Comparison of ENCODE assay signal across 11 cellular contexts in the genomic region with DNA sequence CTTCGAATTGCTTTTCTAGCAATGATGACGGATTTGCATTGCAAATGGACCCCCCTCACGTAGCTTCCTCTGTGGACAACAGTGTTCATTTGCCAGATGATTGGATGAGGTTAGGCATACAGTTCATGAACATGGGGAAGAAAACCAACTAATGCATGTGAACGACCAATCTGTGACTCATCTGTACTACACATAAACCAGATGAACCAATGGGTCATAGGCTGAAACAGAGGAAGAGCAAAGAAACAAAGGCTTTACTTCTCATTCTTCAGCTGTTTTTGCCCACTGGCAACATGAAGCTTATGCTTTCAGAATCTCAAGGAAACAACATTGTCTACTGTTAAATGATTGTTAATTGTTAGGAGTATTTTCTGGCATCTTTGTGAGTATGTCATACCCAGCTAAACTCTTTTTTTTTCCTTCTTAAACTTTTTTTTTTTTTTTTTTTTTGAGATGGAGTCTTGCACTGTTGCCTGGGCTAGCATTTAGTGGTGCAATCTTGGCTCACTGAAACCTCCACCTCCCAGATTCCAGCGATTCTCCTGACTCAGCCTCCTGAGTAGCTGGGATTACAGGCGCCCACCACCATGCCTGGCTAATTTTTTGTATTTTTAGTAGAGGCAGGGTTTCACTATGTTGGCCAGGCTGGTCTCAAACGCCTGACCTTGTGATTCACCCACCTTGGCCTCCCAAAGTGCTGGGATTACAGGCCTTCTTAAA. TPM values are rescaled to one million over a fixed set of nuclear protein-coding genes. Genes with fewer than 3 reads are reported as not detected.
DNase-seq lines count a peak whose midpoint lies in the region; ATAC-seq and TF ChIP-seq lines count a peak whose summit lies in the region.
"Had no signal": no experiment of that assay in that cellular context is flagged by ENCODE, and none has a peak within 500 bp of the region (broad histone marks: within the 10 kb centered on the region; RNA-seq: fewer than 3 reads in every experiment).

No MANE protein-coding gene starts in this region.

- no peak overlapping the region for H3K27ac Mint-ChIP-seq in natural killer cell treated with Interleukin-12 subunit alpha and Interleukin-12 subunit beta and Interleukin-15 and Interleukin-18, amount 100 ng/mL, for 72 hours
- H3K27ac Mint-ChIP-seq: activated naive CD8-positive, alpha-beta T cell treated with anti-CD3 and anti-CD28 coated beads, Interleukin-2, amount 10 ng/mL, durations not matched to agents 7 days and 5 days; stimulated activated effector memory CD8-positive, alpha-beta T cell treated with anti-CD3 and anti-CD28 coated beads, Interleukin-12 subunit alpha, Interleukin-12 subunit beta, amount 100 ng/mL, for 72 hours had no signal

- H3K9me3 Mint-ChIP-seq in natural killer cell treated with Interleukin-12 subunit alpha and Interleukin-12 subunit beta and Interleukin-15 and Interleukin-18, amount 100 ng/mL, for 72 hours, result peaks cover 6% of the 10 kb centered on the region
- H3K9me3 Mint-ChIP-seq: activated naive CD8-positive, alpha-beta T cell treated with anti-CD3 and anti-CD28 coated beads, Interleukin-2, amount 10 ng/mL, durations not matched to agents 7 days and 5 days had no signal

- H3K36me3 ChIP-seq in SK-N-SH (replicated peaks in 1 of 2; ENCODE audit: control insufficient read depth in 1 of 2, insufficient read depth in 2 of 2, low read length in 1 of 2), result peaks cover 0 to 7% of the 10 kb centered on the region in 2 experiments
- H3K36me3 ChIP-seq in thyroid gland, result no peaks in the 10 kb centered on the region

- H4K20me1 ChIP-seq in SK-N-SH (ENCODE audit: insufficient read depth), result no peaks in the 10 kb centered on the region

- H3K4me1 Mint-ChIP-seq in natural killer cell treated with Interleukin-12 subunit alpha and Interleukin-12 subunit beta and Interleukin-15 and Interleukin-18, amount 100 ng/mL, for 72 hours (ENCODE audit: low read depth in 2 of 2), result no peaks in the 10 kb centered on the region
- H3K4me1 Mint-ChIP-seq: activated naive CD8-positive, alpha-beta T cell treated with anti-CD3 and anti-CD28 coated beads, Interleukin-2, amount 10 ng/mL, durations not matched to agents 7 days and 5 days; stimulated activated effector memory CD8-positive, alpha-beta T cell treated with anti-CD3 and anti-CD28 coated beads, Interleukin-12 subunit alpha, Interleukin-12 subunit beta, amount 100 ng/mL, for 72 hours had no signal

- H3K9me2 ChIP-seq in SK-N-SH, result no peaks in the 10 kb centered on the region

- H3K4me1 ChIP-seq in SK-N-SH (ENCODE audit: control insufficient read depth in 1 of 2, insufficient read depth in 2 of 2, low read depth in 1 of 2, low read length in 1 of 2), result peaks cover 0 to 84% of the 10 kb centered on the region in 2 experiments; a peak in 2 of 4 replicates
- peaks cover 11 to 29% of the 10 kb centered on the region in 2 donors for H3K4me1 ChIP-seq in thyroid gland

- peak overlapping the region; percentile 49; the same call in 1 of the 2 replicates for H3K9ac ChIP-seq in SK-N-SH

- 30% methylated on average over 7 of the region's 7 CpGs for WGBS in SK-N-SH (ENCODE audit: low lambda C conversion rate)
- 79 to 87% methylated on average over 7 of the region's 7 CpGs for WGBS in thyroid gland, 2 donors

- H3K4me3 ChIP-seq in HFF-Myc (replicated peaks; ENCODE audit: low read depth, low read length) (no peak overlapping the region), SK-N-SH (ENCODE audit: low read depth in 2 of 2, low read length in 1 of 2) (no peak overlapping the region), thyroid gland (replicated peaks in 1 of 3) (no peak overlapping the region)

- ATAC-seq in natural killer cell treated with Interleukin-12 subunit alpha and Interleukin-12 subunit beta and Interleukin-15 and Interleukin-18, amount 100 ng/mL, for 72 hours, result no peak
- ATAC-seq: stimulated activated effector memory CD8-positive, alpha-beta T cell treated with anti-CD3 and anti-CD28 coated beads, Interleukin-12 subunit alpha, Interleukin-12 subunit beta, amount 100 ng/mL, for 72 hours had no signal

- intact Hi-C loops in thyroid gland (cut with DNase I), result no loop called here

- TF ChIP-seq RAD21 in SK-N-SH (IDR thresholded peaks at IDR 0.05; ENCODE audit: low read length), result no peak

- H3K9me3 ChIP-seq in SK-N-SH, result no peaks in the 10 kb centered on the region
- no peaks in the 10 kb centered on the region for H3K9me3 ChIP-seq in thyroid gland

- CTCF ChIA-PET in SK-N-SH (lab: Yijun Ruan, JAX), result interaction anchor here (1.1 to 1.3 kb wide), 2 partner anchors 15 to 21 kb away, joined by 3 to 4 read pairs; no protein-coding TSS in a partner anchor

- peak overlapping the region; percentile 77 to 98; a peak in 3 of 4 replicates for H3K27ac ChIP-seq in SK-N-SH (ENCODE audit: low read depth in 2 of 2, low read length in 1 of 2)
- H3K27ac ChIP-seq in thyroid gland, result peak overlapping the region; percentile 43 to 64 (median 63)

- H3K4me3 Mint-ChIP-seq in natural killer cell treated with Interleukin-12 subunit alpha and Interleukin-12 subunit beta and Interleukin-15 and Interleukin-18, amount 100 ng/mL, for 72 hours, result no peak overlapping the region
- H3K4me3 Mint-ChIP-seq: activated naive CD8-positive, alpha-beta T cell treated with anti-CD3 and anti-CD28 coated beads, Interleukin-2, amount 10 ng/mL, durations not matched to agents 7 days and 5 days; stimulated activated effector memory CD8-positive, alpha-beta T cell treated with anti-CD3 and anti-CD28 coated beads, Interleukin-12 subunit alpha, Interleukin-12 subunit beta, amount 100 ng/mL, for 72 hours had no signal

- peaks cover 21% of the 10 kb centered on the region for H3K79me2 ChIP-seq in SK-N-SH (ENCODE audit: insufficient read depth)

- TF ChIP-seq CTCF in HFF-Myc (IDR thresholded peaks at IDR 0.05; ENCODE audit: low read depth, low read length, missing control alignments) (no peak), SK-N-SH (IDR thresholded peaks at IDR 0.05) (no peak), thyroid gland (IDR thresholded peaks at IDR 0.05) (no peak)

- no peaks in the 10 kb centered on the region for H3K27me3 Mint-ChIP-seq in natural killer cell treated with Interleukin-12 subunit alpha and Interleukin-12 subunit beta and Interleukin-15 and Interleukin-18, amount 100 ng/mL, for 72 hours

- peaks cover 63% of the 10 kb centered on the region for H3F3A ChIP-seq in SK-N-SH (replicated peaks; ENCODE audit: insufficient read depth)

- H3K27me3 ChIP-seq in SK-N-SH (ENCODE audit: insufficient read depth) (no peaks in the 10 kb centered on the region), thyroid gland (no peaks in the 10 kb centered on the region)

- H2AFZ ChIP-seq in SK-N-SH (ENCODE audit: low read depth), result peak overlapping the region; percentile 21; the same call in 1 of the 2 replicates

- DNase-seq in HFF-Myc (ENCODE audit: extremely low read depth, low read depth) (peak; percentile 63), SK-N-SH (no peak), fibroblast of peridontal ligament (ENCODE audit: extremely low read depth) (peak; percentile 90), thyroid gland (no peak), RPMI8226 (no peak), ureter (ENCODE audit: low spot score) (no peak)
- no peak for DNase-seq in natural killer cell treated with Interleukin-12 subunit alpha and Interleukin-12 subunit beta and Interleukin-15 and Interleukin-18, amount 100 ng/mL, for 72 hours (ENCODE audit: low spot score)
- DNase-seq: activated naive CD8-positive, alpha-beta T cell treated with anti-CD3 and anti-CD28 coated beads, Interleukin-2, amount 10 ng/mL, durations not matched to agents 7 days and 5 days; glutamatergic neuron; NCI-H2171 treated with DMSO at 0.1 percent for 48 hours had no signal

- H3K36me3 Mint-ChIP-seq in natural killer cell treated with Interleukin-12 subunit alpha and Interleukin-12 subunit beta and Interleukin-15 and Interleukin-18, amount 100 ng/mL, for 72 hours, result no peaks in the 10 kb centered on the region
- H3K36me3 Mint-ChIP-seq: activated naive CD8-positive, alpha-beta T cell treated with anti-CD3 and anti-CD28 coated beads, Interleukin-2, amount 10 ng/mL, durations not matched to agents 7 days and 5 days; stimulated activated effector memory CD8-positive, alpha-beta T cell treated with anti-CD3 and anti-CD28 coated beads, Interleukin-12 subunit alpha, Interleukin-12 subunit beta, amount 100 ng/mL, for 72 hours had no signal

- POLR2A ChIA-PET in SK-N-SH (lab: Yijun Ruan, JAX), result no interaction called here

- no peak for TF ChIP-seq POLR2A in thyroid gland (IDR thresholded peaks at IDR 0.05)

- no peak for TF ChIP-seq EP300 in SK-N-SH (IDR thresholded peaks at IDR 0.05; ENCODE audit: borderline replicate concordance in 1 of 2, low read depth in 1 of 2, low read length in 1 of 2)

- H3K4me2 ChIP-seq in SK-N-SH, result peak overlapping the region; percentile 10

TF ChIP-seq in SK-N-SH, 30 proteins besides CTCF, POLR2A, EP300 and RAD21 (continues in another document):
- no peak for TF ChIP-seq MXI1 (IDR thresholded peaks at IDR 0.05; ENCODE audit: low read depth, low read length)
- no peak for TF ChIP-seq NRF1 (IDR thresholded peaks at IDR 0.05; ENCODE audit: low read depth, low read length)
- no peak for TF ChIP-seq RXRA (IDR thresholded peaks at IDR 0.05; ENCODE audit: borderline replicate concordance, low read depth)
- no peak for TF ChIP-seq YY1 (IDR thresholded peaks at IDR 0.05; ENCODE audit: low read depth)
- TF ChIP-seq RFX5 (IDR thresholded peaks at IDR 0.05; ENCODE audit: low read length), result no peak
- TF ChIP-seq FOXJ3 (CRISPR knock-in tag; IDR thresholded peaks at IDR 0.05), result no peak
- TF ChIP-seq, protein P1, sequence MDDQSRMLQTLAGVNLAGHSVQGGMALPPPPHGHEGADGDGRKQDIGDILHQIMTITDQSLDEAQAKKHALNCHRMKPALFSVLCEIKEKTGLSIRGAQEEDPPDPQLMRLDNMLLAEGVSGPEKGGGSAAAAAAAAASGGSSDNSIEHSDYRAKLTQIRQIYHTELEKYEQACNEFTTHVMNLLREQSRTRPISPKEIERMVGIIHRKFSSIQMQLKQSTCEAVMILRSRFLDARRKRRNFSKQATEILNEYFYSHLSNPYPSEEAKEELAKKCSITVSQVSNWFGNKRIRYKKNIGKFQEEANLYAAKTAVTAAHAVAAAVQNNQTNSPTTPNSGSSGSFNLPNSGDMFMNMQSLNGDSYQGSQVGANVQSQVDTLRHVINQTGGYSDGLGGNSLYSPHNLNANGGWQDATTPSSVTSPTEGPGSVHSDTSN (IDR thresholded peaks at IDR 0.05), result peak; percentile 35; the same call in 1 of the 2 replicates
- TF ChIP-seq GABPA (IDR thresholded peaks at IDR 0.05; ENCODE audit: low read depth), result no peak
- TF ChIP-seq JUND (IDR thresholded peaks at IDR 0.05), result peak; percentile 67; the same call in 1 of the 2 replicates
- TF ChIP-seq TCF12 (IDR thresholded peaks at IDR 0.05), result peak; percentile 85
- TF ChIP-seq SMC3 (IDR thresholded peaks at IDR 0.05; ENCODE audit: low read depth, low read length), result no peak
- TF ChIP-seq TEAD4 (IDR thresholded peaks at IDR 0.05; ENCODE audit: borderline replicate concordance, insufficient read depth), result no peak

RNA-seq across cellular contexts. Expression of a gene that starts 35.5 kb away (rescaled TPM):
- 1,015 and 1,290 TPM in 2 replicates for polyA plus RNA-seq in SK-N-SH (2012; rRNA removed)
- polyA plus RNA-seq in SK-N-SH (2012; cell fraction: cytosol; rRNA removed), result 876 and 1,005 TPM in 2 replicates
- 870 and 1,070 TPM in 2 replicates for polyA plus RNA-seq in SK-N-SH (2012; cell fraction: nucleus; rRNA removed)
- total RNA-seq in thyroid gland (100 to 1,000 TPM; 379 to 821 (median 437) TPM), ureter (81.2 TPM)
- not detected for total RNA-seq in natural killer cell treated with Interleukin-12 subunit alpha and Interleukin-12 subunit beta and Interleukin-15 and Interleukin-18, amount 100 ng/mL, for 72 hours
- total RNA-seq: activated naive CD8-positive, alpha-beta T cell treated with anti-CD3 and anti-CD28 coated beads, Interleukin-2, amount 10 ng/mL, durations not matched to agents 7 days and 5 days had no signal

Comparison
In these comparisons a context has a peak if more than half of its experiments do, and no peak if none do; other contexts are left out.
1. DNase-seq: peak in HFF-Myc (single experiment) and fibroblast of peridontal ligament (single experiment); none in SK-N-SH (single experiment), thyroid gland (0 of 2), RPMI8226 (single experiment), natural killer cell treated with Interleukin-12 subunit alpha and Interleukin-12 subunit beta and Interleukin-15 and Interleukin-18, amount 100 ng/mL, for 72 hours (single experiment) and ureter (single experiment).
2. RNA of a gene that starts 35.5 kb away (total RNA-seq): 379 to 821 TPM in thyroid gland and 81.2 TPM in ureter (single experiment); not detected in natural killer cell treated with Interleukin-12 subunit alpha and Interleukin-12 subunit beta and Interleukin-15 and Interleukin-18, amount 100 ng/mL, for 72 hours; every median in the first group is over 10 times any median in the second.